14 cellular contexts compared by ENCODE assay signal in the genomic region with DNA sequence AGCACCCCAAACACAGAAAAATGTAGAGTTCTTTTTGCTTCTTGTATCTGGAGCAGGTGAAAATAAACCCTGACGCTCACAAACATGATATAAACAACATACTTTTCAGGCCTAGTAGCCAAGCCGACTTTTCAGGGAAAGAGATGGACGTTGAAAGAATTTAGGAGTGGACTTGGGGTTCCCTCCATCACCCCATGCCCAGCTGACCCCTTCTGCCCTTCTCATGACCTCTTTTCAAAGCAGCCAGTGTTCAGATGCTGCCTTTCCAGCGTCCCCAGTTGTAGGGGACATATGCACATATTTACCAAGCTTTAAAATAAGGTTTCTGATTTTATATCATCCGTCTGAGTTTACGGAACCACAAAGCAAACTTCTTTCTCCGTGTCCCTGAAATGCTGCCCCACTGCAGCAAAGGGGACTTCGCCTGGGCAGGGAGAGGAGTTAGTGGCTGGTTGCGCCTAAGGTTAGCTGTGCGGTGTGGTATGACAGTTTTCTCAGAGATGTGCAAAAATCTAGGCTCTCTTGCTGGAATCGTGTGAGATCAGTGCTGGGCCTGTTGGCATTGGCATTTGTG.
DNase-seq lines count a peak whose midpoint lies in the region; ATAC-seq, FAIRE-seq and TF ChIP-seq lines count a peak whose summit lies in the region.
"Had no signal": no experiment of that assay in that cellular context is flagged by ENCODE, and none has a peak within 500 bp of the region (broad histone marks: within the 10 kb centered on the region; RNA-seq: fewer than 3 reads in every experiment).

No MANE protein-coding gene starts in this region.

- H3K4me3 ChIP-seq in GM12865 (ENCODE audit: low read depth, low read length) (peak overlapping the region; percentile 91), Panc1 (ENCODE audit: low read depth in 2 of 2, low read length in 2 of 2) (peak overlapping the region; percentile 65 to 98; a peak in 3 of 4 replicates), skeletal muscle satellite cell (ENCODE audit: low read length) (peak overlapping the region; percentile 59)

- no peak for ATAC-seq in Panc1
- no peak for ATAC-seq in foreskin keratinocyte
- ATAC-seq in GM21528 (IDR thresholded peaks at IDR 0.05; ENCODE audit: low FRiP score, unreplicated experiment) = no peak
- ATAC-seq in GM21619 (IDR thresholded peaks at IDR 0.05; ENCODE audit: unreplicated experiment) = no peak
- no peak for ATAC-seq in GM19455 (IDR thresholded peaks at IDR 0.05; ENCODE audit: unreplicated experiment)

- H3K4me2 ChIP-seq in skeletal muscle satellite cell (ENCODE audit: low read length) = peak overlapping the region; percentile 81

- H3K9me3 ChIP-seq in Panc1 (ENCODE audit: control insufficient read depth, insufficient read depth, low read depth, low read length) = no peaks in the 10 kb centered on the region
- H3K9me3 ChIP-seq in skeletal muscle satellite cell (replicated peaks; ENCODE audit: low read length) = no peaks in the 10 kb centered on the region

- no peak for FAIRE-seq in D721Med (lab: Jason Lieb, UNC)

- no peaks in the 10 kb centered on the region for H3K27me3 ChIP-seq in Panc1 (ENCODE audit: control insufficient read depth, insufficient read depth, low read length)
- H3K27me3 ChIP-seq in foreskin keratinocyte = no peaks in the 10 kb centered on the region
- H3K27me3 ChIP-seq in skeletal muscle satellite cell (ENCODE audit: control insufficient read depth, insufficient read depth, low read length) = no peaks in the 10 kb centered on the region

- CTCF ChIA-PET in Panc1 (lab: Charles Lee) = interaction anchor here (0.5 to 1.2 kb wide), 2 partner anchors 11 to 22 kb away, joined by 7 to 10 read pairs; no protein-coding TSS in a partner anchor

- intact Hi-C loops in Panc1 (cut with micrococcal nuclease; ENCODE audit: unreplicated experiment) = no loop called here

- H3K27ac ChIP-seq in Panc1 (ENCODE audit: low read length) = peak overlapping the region; percentile 93
- peak overlapping the region; percentile 49 for H3K27ac ChIP-seq in foreskin keratinocyte

- DNase-seq in GM12865 (ENCODE audit: low read depth) (no peak), Panc1 (ENCODE audit: low read depth, low spot score) (no peak), foreskin keratinocyte (no peak), D721Med (ENCODE audit: insufficient read length, low spot score) (no peak)
- DNase-seq: activated T-cell treated with anti-CD3 and anti-CD28 coated beads for 4 hours; CD4-positive, CD25-positive, alpha-beta regulatory T cell; NCI-H510A; SHP77 treated with DMSO at 0.1 percent for 48 hours; stimulated activated CD4-positive, alpha-beta T cell treated with anti-CD3 and anti-CD28 coated beads, Interleukin-15, amount 100 ng/mL, for 24 hours; stimulated activated CD8-positive, alpha-beta memory T cell treated with anti-CD3 and anti-CD28 coated beads, Interleukin-4, amount 100 ng/mL, for 48 hours had no signal

- in situ Hi-C loops in Panc1 (cut with HindIII; ENCODE audit: low pct_unique_long_range_greater_than_20kb, low sequenced_read_pairs) = no loop called here

- POLR2A ChIA-PET in Panc1 (lab: Charles Lee) = interaction anchor here (0.7 kb wide), 1 partner anchor 745 kb away, joined by 8 read pairs; no protein-coding TSS in a partner anchor

- H3K4me1 ChIP-seq in Panc1 (ENCODE audit: control insufficient read depth, insufficient read depth, low read length) (peaks cover 64% of the 10 kb centered on the region), foreskin keratinocyte (peaks cover 39% of the 10 kb centered on the region), skeletal muscle satellite cell (ENCODE audit: control insufficient read depth, insufficient read depth, low read length) (peaks cover 71% of the 10 kb centered on the region)

- TF ChIP-seq CTCF in GM12865 (IDR thresholded peaks at IDR 0.05; ENCODE audit: insufficient read depth, low read depth, low read length, missing control alignments) (no peak), Panc1 (IDR thresholded peaks at IDR 0.05) (no peak), foreskin keratinocyte (conservative IDR thresholded peaks at IDR 0.05) (no peak), D721Med (IDR thresholded peaks at IDR 0.05; ENCODE audit: insufficient read depth, missing control alignments) (no peak)

- peak overlapping the region; percentile 76 for H3K9ac ChIP-seq in skeletal muscle satellite cell (ENCODE audit: low read depth, low read length)

- no TSS peak for BruUV-seq in Panc1 (replicated peaks; lab: Mats Ljungman, UMichigan)

- no peaks in the 10 kb centered on the region for H3K36me3 ChIP-seq in Panc1 (ENCODE audit: control insufficient read depth, insufficient read depth, low read length)
- no peaks in the 10 kb centered on the region for H3K36me3 ChIP-seq in skeletal muscle satellite cell (ENCODE audit: insufficient read depth, low read length)
